22 cellular contexts compared by ENCODE assay signal in genomic region chrX:132564026-132564425, GRCh38.
DNase-seq lines count a peak whose midpoint lies in the region; ATAC-seq and TF ChIP-seq lines count a peak whose summit lies in the region.
"Had no signal": no experiment of that assay in that cellular context is flagged by ENCODE, and none has a peak within 500 bp of the region (broad histone marks: within the 10 kb centered on the region; RNA-seq: fewer than 3 reads in every experiment).

No MANE protein-coding gene starts in this region.

- H3K79me2 ChIP-seq in fibroblast of lung (ENCODE audit: control insufficient read depth, insufficient read depth, low read length): no peaks in the 10 kb centered on the region

- no peaks in the 10 kb centered on the region for H3K36me3 Mint-ChIP-seq in mesothelial cell of epicardium
- H3K36me3 Mint-ChIP-seq: CD4-positive, CD25-positive, alpha-beta regulatory T cell had no signal

- no peak overlapping the region for H3K4me2 ChIP-seq in fibroblast of lung (ENCODE audit: extremely low read depth, insufficient read depth, low read length)
- H3K4me2 ChIP-seq: A549, PC-9 had no signal

- peaks cover 10% of the 10 kb centered on the region for H3K4me1 Mint-ChIP-seq in mesothelial cell of epicardium
- H3K4me1 Mint-ChIP-seq: CD4-positive, CD25-positive, alpha-beta regulatory T cell had no signal

- no peaks in the 10 kb centered on the region for H3K36me3 ChIP-seq in fibroblast of lung (ENCODE audit: control insufficient read depth, insufficient read depth, low read length)

- H4K20me1 ChIP-seq in fibroblast of lung (ENCODE audit: control insufficient read depth, extremely low read depth, insufficient read depth, low read length): no peaks in the 10 kb centered on the region

- H3K27me3 ChIP-seq in fibroblast of lung (ENCODE audit: control insufficient read depth, insufficient read depth, low read length): no peaks in the 10 kb centered on the region

- H3K4me1 ChIP-seq in fibroblast of lung (ENCODE audit: control insufficient read depth, extremely low read depth, insufficient read depth, low read length): no peaks in the 10 kb centered on the region
- H3K4me1 ChIP-seq: A549 had no signal

- H3K27ac Mint-ChIP-seq in mesothelial cell of epicardium: peak overlapping the region; percentile 4
- H3K27ac Mint-ChIP-seq: CD4-positive, CD25-positive, alpha-beta regulatory T cell had no signal

- no peak overlapping the region for H3K9ac ChIP-seq in fibroblast of lung (ENCODE audit: insufficient read depth, low read length)

- H3K4me3 ChIP-seq in fibroblast of lung (replicated peaks in 1 of 4; ENCODE audit: control extremely low read depth in 1 of 4, insufficient read depth in 1 of 4, low read depth in 3 of 4, low read length in 4 of 4): no peak overlapping the region
- H3K4me3 ChIP-seq: A549, PC-9 had no signal

- H2AFZ ChIP-seq in fibroblast of lung (ENCODE audit: low read length): no peak overlapping the region
- H2AFZ ChIP-seq: PC-9 had no signal

- H3K27me3 Mint-ChIP-seq in mesothelial cell of epicardium (ENCODE audit: low read depth): no peaks in the 10 kb centered on the region

- DNase-seq in AG20443 (ENCODE audit: low spot score) (peak; percentile 1), M059J (ENCODE audit: low read depth) (peak; percentile 1), fibroblast of lung (ENCODE audit: low read depth in 2 of 2) (peak; percentile 13 to 20), mesothelial cell of epicardium (ENCODE audit: low spot score in 2 of 2, unreplicated experiment in 2 of 2) (no peak), GM03348 (ENCODE audit: low spot score) (no peak), OCI-M1 (lab: John Stamatoyannopoulos, UW) (no peak)
- DNase-seq: Calu3; CD4-positive, CD25-positive, alpha-beta regulatory T cell; DMS79; GOT3; IMR-90; Kasumi-1; MV-4-11; NCI-H146; NCI-H2081 treated with DMSO at 0.1 percent for 48 hours; NCI-H345; NCI-H69; PC-9 had no signal

- ATAC-seq in activated CD4-positive, CD25-positive, alpha-beta regulatory T cell treated with anti-CD3 and anti-CD28 coated beads, Interleukin-2, amount 50 U/mL, for 24 hours: no peak
- no peak for ATAC-seq in GM21447 (IDR thresholded peaks at IDR 0.05; ENCODE audit: unreplicated experiment)
- ATAC-seq: A549, Right ventricle myocardium inferior had no signal

- no peaks in the 10 kb centered on the region for H3K9me3 Mint-ChIP-seq in mesothelial cell of epicardium
- H3K9me3 Mint-ChIP-seq: CD4-positive, CD25-positive, alpha-beta regulatory T cell had no signal

- no peak overlapping the region for H3K4me3 Mint-ChIP-seq in mesothelial cell of epicardium
- H3K4me3 Mint-ChIP-seq: CD4-positive, CD25-positive, alpha-beta regulatory T cell had no signal

- no peak overlapping the region for H3K27ac ChIP-seq in fibroblast of lung (ENCODE audit: insufficient read depth, low read length)
- H3K27ac ChIP-seq: A549, PC-9 had no signal

- H3K9me3 ChIP-seq in fibroblast of lung (ENCODE audit: control insufficient read depth, insufficient read depth, low read depth, low read length): no peaks in the 10 kb centered on the region
- H3K9me3 ChIP-seq: A549 had no signal

- TF ChIP-seq CTCF in fibroblast of lung (conservative IDR thresholded peaks at IDR 0.05 in 1 of 2, IDR thresholded peaks at IDR 0.05 in 1 of 2; ENCODE audit: low read depth in 1 of 2, low read length in 2 of 2) (no peak), mesothelial cell of epicardium (IDR thresholded peaks at IDR 0.05; ENCODE audit: unreplicated experiment) (no peak)

Comparison
In these comparisons a context has a peak if more than half of its experiments do, and no peak if none do; other contexts are left out.
1. DNase-seq: peak in AG20443 (single experiment), M059J (single experiment) and fibroblast of lung (2 of 2); none in mesothelial cell of epicardium (0 of 2), GM03348 (single experiment) and OCI-M1 (single experiment).